In the genomic region with DNA sequence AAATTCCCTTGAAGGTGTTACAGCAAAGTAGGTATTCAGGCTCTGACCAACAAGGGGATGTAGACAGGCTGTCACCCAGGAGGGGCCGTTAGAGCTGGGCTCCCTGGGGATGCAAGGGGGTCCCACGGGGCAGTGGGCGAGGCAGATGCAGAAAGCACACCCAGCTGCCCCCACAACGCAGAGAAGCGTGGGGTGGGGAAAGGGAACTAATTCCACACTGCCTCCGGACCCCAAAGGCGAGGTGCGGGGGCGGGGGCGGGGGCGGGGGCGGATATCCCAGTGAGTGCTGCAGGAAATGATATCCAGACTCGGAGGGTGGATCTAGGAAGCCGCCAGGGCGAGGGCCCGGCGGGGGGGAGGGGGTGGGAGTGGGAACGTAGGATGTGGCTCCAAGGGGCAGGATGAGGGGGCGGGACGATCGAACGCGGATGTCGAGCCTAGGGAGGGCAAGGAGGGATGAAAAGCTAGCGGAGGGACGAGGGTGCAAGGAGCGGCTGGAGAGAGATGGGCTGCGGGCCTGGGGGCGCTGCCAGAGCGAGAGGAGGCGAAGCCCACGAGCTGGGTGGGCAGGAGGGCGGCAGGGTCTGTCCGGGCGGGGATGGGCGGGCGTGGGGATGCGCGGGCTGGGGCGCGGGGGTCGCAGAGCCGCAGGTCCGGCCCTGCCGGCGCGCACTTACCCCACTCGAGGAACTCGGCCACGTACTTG, we compare ENCODE assay signal across 9 cellular contexts. TPM values are rescaled to one million over a fixed set of nuclear protein-coding genes. Genes with fewer than 3 reads are reported as not detected.
A peak's percentile ranks its signal among the peaks of the same experiment; 100 is the strongest.
DNase-seq lines count a peak whose midpoint lies in the region; ATAC-seq and TF ChIP-seq lines count a peak whose summit lies in the region.
"Had no signal": no experiment of that assay in that cellular context is flagged by ENCODE, and none has a peak within 500 bp of the region (broad histone marks: within the 10 kb centered on the region; RNA-seq: fewer than 3 reads in every experiment).

No MANE protein-coding gene starts in this region.

- ATAC-seq in HG02840 (IDR thresholded peaks at IDR 0.05; ENCODE audit: low FRiP score, unreplicated experiment) (peak; percentile 19), natural killer cell (no peak), GM19035 (IDR thresholded peaks at IDR 0.05; ENCODE audit: unreplicated experiment) (no peak)

- DNase-seq in Calu3: peak; percentile 67
- DNase-seq in SW 1271 (lab: John Stamatoyannopoulos, UW): peak; percentile 25 to 71
- peak; percentile 66 for DNase-seq in fibroblast of gingiva (ENCODE audit: low read depth)
- no peak for DNase-seq in natural killer cell
- DNase-seq in KBM-7: no peak
- no peak for DNase-seq in stimulated activated CD4-positive, alpha-beta T cell treated with anti-CD3 and anti-CD28 coated beads, Interleukin-4, amount 100 ng/mL, for 4 hours

- TF ChIP-seq CTCF in Calu3 (IDR thresholded peaks at IDR 0.05; ENCODE audit: unreplicated experiment) (no peak), natural killer cell (IDR thresholded peaks at IDR 0.05) (no peak)

- in situ Hi-C loops in KBM-7 (cut with MboI; ENCODE audit: low pct_unique_long_range_greater_than_20kb, low sequenced_read_pairs): no loop called here

- BruUV-seq in Calu3 (replicated peaks; lab: Mats Ljungman, UMichigan): no TSS peak

- H3K36me3 Mint-ChIP-seq in Calu3 (ENCODE audit: insufficient read depth, unreplicated experiment) (peaks cover 42% of the 10 kb centered on the region), natural killer cell (no peaks in the 10 kb centered on the region)

- intact Hi-C loops in Calu3 (cut with micrococcal nuclease; ENCODE audit: unreplicated experiment): no loop called here
- intact Hi-C loops in natural killer cell (cut with micrococcal nuclease): no loop called here

- H3K4me1 Mint-ChIP-seq in Calu3 (ENCODE audit: low read depth, unreplicated experiment) (peaks cover 42% of the 10 kb centered on the region), natural killer cell (peaks cover 6 to 13% of the 10 kb centered on the region in 2 donors)

- H3K27me3 Mint-ChIP-seq in Calu3 (ENCODE audit: unreplicated experiment) (no peaks in the 10 kb centered on the region), natural killer cell (ENCODE audit: low read depth in 2 of 2) (peaks cover 34 to 36% of the 10 kb centered on the region in 2 donors)

- H3K9me3 Mint-ChIP-seq in Calu3 (ENCODE audit: low read depth, unreplicated experiment) (no peaks in the 10 kb centered on the region), natural killer cell (no peaks in the 10 kb centered on the region)

- peak overlapping the region; percentile 97 for H3K27ac Mint-ChIP-seq in Calu3 (ENCODE audit: unreplicated experiment)
- no peak overlapping the region for H3K27ac Mint-ChIP-seq in natural killer cell

- CTCF ChIA-PET in Calu3 (lab: Charles Lee): interaction anchor here (0.5 kb wide), 1 partner anchor 12 kb away, joined by 3 read pairs; no protein-coding TSS in a partner anchor

- H3K4me3 Mint-ChIP-seq in Calu3 (ENCODE audit: low read depth, unreplicated experiment) (peak overlapping the region; percentile 91), natural killer cell (peak overlapping the region; percentile 81)

RNA-seq across cellular contexts. Expression of a gene that starts 0.9 kb away (rescaled TPM):
- total RNA-seq in Calu3 (2022): 98.7 and 112 TPM in 2 replicates
- total RNA-seq in natural killer cell: 1 to 10 TPM in 2 of 3 donors, under 1 TPM in 1; 0.86 to 2.3 (median 2.0) TPM

RNA-seq across cellular contexts. Expression of a gene that starts 27.5 kb away (rescaled TPM):
- not detected in 2 replicates for total RNA-seq in Calu3 (2022)
- total RNA-seq in natural killer cell: not detected
- total RNA-seq: T-helper 1 cell treated with Interleukin-12 subunit alpha and Interleukin-12 subunit beta and Interleukin-4 antibody, amounts not matched to agents 30 ng/mL and 1 ng/mL, for 36 hours had no signal

RNA-seq across cellular contexts. Expression of a gene that starts 38.0 kb away (rescaled TPM):
- total RNA-seq in Calu3 (2022) (10.9 and 13.5 TPM in 2 replicates), natural killer cell (not detected)
- total RNA-seq: T-helper 1 cell treated with Interleukin-12 subunit alpha and Interleukin-12 subunit beta and Interleukin-4 antibody, amounts not matched to agents 30 ng/mL and 1 ng/mL, for 36 hours had no signal

Comparison
In these comparisons a context has a peak if more than half of its experiments do, and no peak if none do; other contexts are left out.
1. DNase-seq: peak in Calu3 (single experiment), SW 1271 (2 of 2) and fibroblast of gingiva (single experiment); none in natural killer cell (single experiment), KBM-7 (single experiment) and stimulated activated CD4-positive, alpha-beta T cell treated with anti-CD3 and anti-CD28 coated beads, Interleukin-4, amount 100 ng/mL, for 4 hours (0 of 2).
2. RNA of a gene that starts 0.9 kb away (total RNA-seq): 98.7 to 112 TPM in Calu3; 0.86 to 2.3 TPM in natural killer cell; every median in the first group is over 10 times any median in the second.
3. RNA of a gene that starts 38.0 kb away (total RNA-seq): 10.9 to 13.5 TPM in Calu3; not detected in natural killer cell; every median in the first group is over 10 times any median in the second.